2 cellular contexts compared by ENCODE assay signal in genomic region chr5:89572696-89573095, GRCh38.
TF ChIP-seq lines count a peak whose summit lies in the region.

No MANE protein-coding gene starts in this region.

TF ChIP-seq in endothelial cell of umbilical vein, 7 proteins besides CTCF, POLR2A, EP300 and RAD21:
- TF ChIP-seq GATA2 (IDR thresholded peaks at IDR 0.05; ENCODE audit: insufficient read depth, insufficient read length, low read depth, low read length) (no peak), MAX (IDR thresholded peaks at IDR 0.05; ENCODE audit: insufficient read depth, insufficient read length) (no peak), EZH2 (IDR thresholded peaks at IDR 0.05; ENCODE audit: borderline replicate concordance, low read depth, low read length, severe bottlenecking) (no peak)

TF ChIP-seq in SK-N-SH, 30 proteins besides CTCF, POLR2A, EP300 and RAD21:
- TF ChIP-seq TCF12 (IDR thresholded peaks at IDR 0.05) (no peak), FOSL2 (IDR thresholded peaks at IDR 0.05; ENCODE audit: borderline replicate concordance, low read depth) (no peak), RCOR1 (IDR thresholded peaks at IDR 0.05; ENCODE audit: low read length) (no peak), YY1 (IDR thresholded peaks at IDR 0.05; ENCODE audit: low read depth) (no peak), MEF2A (IDR thresholded peaks at IDR 0.05; ENCODE audit: borderline replicate concordance, low read depth) (no peak), TEAD4 (IDR thresholded peaks at IDR 0.05; ENCODE audit: borderline replicate concordance, insufficient read depth) (no peak), EZH2phosphoT487 (IDR thresholded peaks at IDR 0.05; ENCODE audit: borderline replicate concordance, low read depth) (no peak), POLR2AphosphoS5 (IDR thresholded peaks at IDR 0.05; ENCODE audit: low read depth, low read length) (no peak), ZBTB33 (IDR thresholded peaks at IDR 0.05; ENCODE audit: borderline replicate concordance, low read depth) (no peak), SMC3 (IDR thresholded peaks at IDR 0.05; ENCODE audit: low read depth, low read length) (no peak), FOXJ3 (CRISPR knock-in tag; IDR thresholded peaks at IDR 0.05) (no peak), MXI1 (IDR thresholded peaks at IDR 0.05; ENCODE audit: low read depth, low read length) (no peak), RXRA (IDR thresholded peaks at IDR 0.05; ENCODE audit: borderline replicate concordance, low read depth) (no peak), ELF1 (IDR thresholded peaks at IDR 0.05) (no peak), REST (IDR thresholded peaks at IDR 0.05; ENCODE audit: low read depth, low read length) (no peak), SIN3A (IDR thresholded peaks at IDR 0.05; ENCODE audit: borderline replicate concordance, low read depth, low read length) (no peak), NRF1 (IDR thresholded peaks at IDR 0.05; ENCODE audit: low read depth, low read length) (no peak)
